Comparison of ENCODE assay signal across 23 cellular contexts in the genomic region with DNA sequence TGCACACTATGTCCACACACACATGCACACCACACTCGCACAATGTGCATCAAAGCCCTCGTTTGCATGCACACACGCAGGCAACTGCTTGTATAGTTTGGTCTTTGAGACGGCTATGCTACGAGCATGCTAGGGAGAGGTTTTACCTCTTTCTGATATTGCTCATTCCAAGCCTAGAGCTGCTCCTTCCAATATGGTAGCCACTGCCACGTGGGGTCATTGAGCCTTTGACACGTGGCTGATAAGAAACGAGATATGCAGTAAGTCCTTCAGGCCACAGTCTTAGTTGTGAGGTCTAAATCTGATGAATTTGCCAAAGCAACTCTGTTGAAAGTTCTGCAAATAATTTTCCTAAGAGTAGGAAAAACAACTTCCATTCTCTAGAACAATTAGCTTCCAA.
"Had no signal": no experiment of that assay in that cellular context is flagged by ENCODE, and none has a peak within 500 bp of the region (broad histone marks: within the 10 kb centered on the region; RNA-seq: fewer than 3 reads in every experiment).

No MANE protein-coding gene starts in this region.

- H3K27ac ChIP-seq: coronary artery, epithelial cell of prostate, foreskin keratinocyte, gastroesophageal sphincter, heart left ventricle, hepatocyte, left lung, lower lobe of right lung had no signal

- H3K36me3 Mint-ChIP-seq: immature natural killer cell; naive thymus-derived CD4-positive, alpha-beta T cell had no signal

- H3K4me3 Mint-ChIP-seq: effector memory CD8-positive, alpha-beta T cell; endodermal cell; immature natural killer cell; naive thymus-derived CD4-positive, alpha-beta T cell had no signal

- ATAC-seq: effector memory CD8-positive, alpha-beta T cell; esophagus mucosa; foreskin keratinocyte; gastroesophageal sphincter; heart left ventricle; left lung; left ventricle myocardium superior; lower lobe of right lung; naive thymus-derived CD4-positive, alpha-beta T cell had no signal

- H2AFZ ChIP-seq: hepatocyte had no signal

- H3K79me2 ChIP-seq: hepatocyte had no signal

- H3K4me3 ChIP-seq: coronary artery, gastroesophageal sphincter, heart left ventricle, hepatocyte, left lung, lower lobe of right lung had no signal

- H3K9me3 ChIP-seq: gastroesophageal sphincter, heart left ventricle, left lung, lower lobe of right lung had no signal

- H3K4me2 ChIP-seq: hepatocyte had no signal

- DNase-seq: effector CD8-positive, alpha-beta T cell; effector memory CD8-positive, alpha-beta T cell; endodermal cell; erythroblast; foreskin keratinocyte; heart left ventricle; hypothalamus; immature natural killer cell; islet precursor cell; kidney; kidney glomerular epithelial cell; left lung; left ventricle myocardium superior; lower lobe of right lung; mesendoderm; midbrain; naive thymus-derived CD4-positive, alpha-beta T cell had no signal

- H3K27me3 ChIP-seq: foreskin keratinocyte, gastroesophageal sphincter, heart left ventricle, hepatocyte, left lung had no signal

- H3K4me1 ChIP-seq: foreskin keratinocyte, left lung had no signal

- H3K27ac Mint-ChIP-seq: effector memory CD8-positive, alpha-beta T cell; endodermal cell; immature natural killer cell had no signal

- H3K9me3 Mint-ChIP-seq: effector memory CD8-positive, alpha-beta T cell; endodermal cell; immature natural killer cell; naive thymus-derived CD4-positive, alpha-beta T cell had no signal

- H3K4me1 Mint-ChIP-seq: immature natural killer cell had no signal

- H3K36me3 ChIP-seq: gastroesophageal sphincter, heart left ventricle, left lung, lower lobe of right lung had no signal

- FAIRE-seq: colon had no signal
